In genomic region chr5:128503727-128504126, GRCh38 we compare ENCODE assay signal across 3 cellular contexts.
A peak's percentile ranks its signal among the peaks of the same experiment; 100 is the strongest.
TF ChIP-seq lines count a peak whose summit lies in the region.

No MANE protein-coding gene starts in this region.

TF ChIP-seq in A549, 52 proteins besides CTCF, POLR2A, EP300 and RAD21:
- TF ChIP-seq ZFP36 (IDR thresholded peaks at IDR 0.05; ENCODE audit: borderline replicate concordance, partially characterized antibody) = peak; percentile 87

TF ChIP-seq in HEK293, 187 proteins besides CTCF, POLR2A, EP300 and RAD21:
- TF ChIP-seq ZNF585B (tag by site-specific recombination; IDR thresholded peaks at IDR 0.05) = peak; percentile 98
- TF ChIP-seq SETDB1 (IDR thresholded peaks at IDR 0.05; ENCODE audit: insufficient read length, low read length) = peak; percentile 63

TF ChIP-seq in K562, 482 proteins besides CTCF, POLR2A, EP300 and RAD21:
- TF ChIP-seq ZFP36 (IDR thresholded peaks at IDR 0.05; ENCODE audit: low read depth, low read length, partially characterized antibody) = peak; percentile 26
